ENCODE assay signal across 15 cellular contexts in the genomic region with DNA sequence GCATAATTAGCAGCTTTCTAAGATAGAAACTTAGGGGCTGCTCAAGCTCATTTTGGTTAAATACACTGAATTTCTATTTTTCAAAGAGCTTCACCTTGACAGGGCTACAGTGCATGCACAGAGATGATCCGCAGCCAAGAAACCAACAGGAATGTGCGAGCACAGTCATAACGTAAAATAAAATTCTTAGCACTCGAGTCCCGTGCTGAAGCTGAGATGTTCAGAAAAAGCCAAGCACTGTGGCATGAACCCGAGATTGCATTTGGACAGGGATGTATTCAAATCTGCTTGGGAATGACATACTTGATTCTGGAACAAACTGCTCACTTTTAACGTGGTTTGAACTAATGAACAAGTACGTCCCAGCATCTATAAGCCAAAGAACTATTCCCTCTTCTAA.
DNase-seq lines count a peak whose midpoint lies in the region; ATAC-seq and TF ChIP-seq lines count a peak whose summit lies in the region.
"Had no signal": no experiment of that assay in that cellular context is flagged by ENCODE, and none has a peak within 500 bp of the region (broad histone marks: within the 10 kb centered on the region; RNA-seq: fewer than 3 reads in every experiment).

No MANE protein-coding gene starts in this region.

- peak overlapping the region; percentile 17; the same call in 1 of the 2 replicates for H3K4me3 ChIP-seq in Caco-2 (ENCODE audit: low read depth, low read length)
- H3K4me3 ChIP-seq in iPS-20b (ENCODE audit: low read length), result no peak overlapping the region
- peak overlapping the region; percentile 49 for H3K4me3 ChIP-seq in rectal smooth muscle tissue (ENCODE audit: low read length)

- H3K27me3 ChIP-seq in Caco-2 (replicated peaks; ENCODE audit: control insufficient read depth, insufficient read depth, low read length) (no peaks in the 10 kb centered on the region), iPS-20b (ENCODE audit: insufficient read depth, low read length) (no peaks in the 10 kb centered on the region), rectal smooth muscle tissue (ENCODE audit: control insufficient read depth, insufficient read depth, low read length) (no peaks in the 10 kb centered on the region)

- peaks cover 31% of the 10 kb centered on the region for H3K36me3 Mint-ChIP-seq in Caco-2 (ENCODE audit: insufficient read depth, unreplicated experiment)
- no peaks in the 10 kb centered on the region for H3K36me3 Mint-ChIP-seq in activated naive CD4-positive, alpha-beta T cell treated with anti-CD3 and anti-CD28 coated beads, Interleukin-2, amount 10 ng/mL, durations not matched to agents 7 days and 5 days

- H3K4me3 Mint-ChIP-seq in Caco-2 (ENCODE audit: unreplicated experiment), result peak overlapping the region; percentile 80
- H3K4me3 Mint-ChIP-seq in activated naive CD4-positive, alpha-beta T cell treated with anti-CD3 and anti-CD28 coated beads, Interleukin-2, amount 10 ng/mL, durations not matched to agents 7 days and 5 days, result no peak overlapping the region
- H3K4me3 Mint-ChIP-seq: activated naive CD8-positive, alpha-beta T cell treated with anti-CD3 and anti-CD28 coated beads, Interleukin-2, amount 50 U/mL, for 24 hours; activated T-cell treated with anti-CD3 and anti-CD28 coated beads, Interleukin-2, amount 50 U/mL, for 4 hours had no signal

- H3K9me3 ChIP-seq in Caco-2 (no peaks in the 10 kb centered on the region), iPS-20b (ENCODE audit: insufficient read depth, low read depth, low read length) (no peaks in the 10 kb centered on the region)

- H3K9ac ChIP-seq in iPS-20b (ENCODE audit: low read depth, low read length) (peak overlapping the region; percentile 19; the same call in 1 of the 2 replicates), rectal smooth muscle tissue (ENCODE audit: low read length) (no peak overlapping the region)

- DNase-seq in Caco-2 (no peak), caudate nucleus (lab: John Stamatoyannopoulos, UW) (no peak), putamen (ENCODE audit: low spot score) (no peak), cortex of kidney (lab: John Stamatoyannopoulos, UW) (no peak)
- DNase-seq in activated naive CD4-positive, alpha-beta T cell treated with anti-CD3 and anti-CD28 coated beads, Interleukin-2, amount 10 ng/mL, durations not matched to agents 7 days and 5 days, result no peak
- DNase-seq: activated CD4-positive, alpha-beta T cell treated with anti-CD3 and anti-CD28 coated beads, Interleukin-2, amount 50 U/mL, for 48 hours; activated naive CD8-positive, alpha-beta T cell treated with anti-CD3 and anti-CD28 coated beads, Interleukin-2, amount 50 U/mL, for 24 hours; activated T-cell treated with anti-CD3 and anti-CD28 coated beads, Interleukin-2, amount 50 U/mL, for 4 hours; naive B cell; NCI-H1694; stimulated activated CD4-positive, alpha-beta T cell treated with anti-CD3 and anti-CD28 coated beads, Interleukin-1b, Interleukin-23, amount 100 ng/mL, for 48 hours; SW 1271 had no signal

- no peak for ATAC-seq in GM18858 (IDR thresholded peaks at IDR 0.05; ENCODE audit: unreplicated experiment)
- ATAC-seq: activated naive CD8-positive, alpha-beta T cell treated with anti-CD3 and anti-CD28 coated beads, Interleukin-2, amount 50 U/mL, for 24 hours; activated T-cell treated with anti-CD3 and anti-CD28 coated beads, Interleukin-2, amount 50 U/mL, for 4 hours had no signal

- H3K27ac ChIP-seq in caudate nucleus (ENCODE audit: low read depth, low read length) (peak overlapping the region; percentile 46), iPS-20b (ENCODE audit: low read length) (no peak overlapping the region), rectal smooth muscle tissue (ENCODE audit: low read depth, low read length) (peak overlapping the region; percentile 93)

- H3K36me3 ChIP-seq in Caco-2 (ENCODE audit: control insufficient read depth, insufficient read depth, low read length) (no peaks in the 10 kb centered on the region; the same call in 1 of the 2 replicates), iPS-20b (ENCODE audit: insufficient read depth, low read depth, low read length) (no peaks in the 10 kb centered on the region), rectal smooth muscle tissue (ENCODE audit: control insufficient read depth, insufficient read depth, low read length) (no peaks in the 10 kb centered on the region)

- TF ChIP-seq CTCF in Caco-2 (IDR thresholded peaks at IDR 0.05; ENCODE audit: insufficient read depth in 1 of 2, low read depth in 1 of 2, low read length in 1 of 2, severe bottlenecking in 1 of 2, unreplicated experiment in 1 of 2), result no peak

- no TSS peak for BruUV-seq in Caco-2 (replicated peaks; lab: Mats Ljungman, UMichigan)

- POLR2A ChIA-PET in Caco-2 (lab: Charles Lee), result no interaction called here

- intact Hi-C loops in Caco-2 (cut with micrococcal nuclease; ENCODE audit: unreplicated experiment), result loop anchor here (2.0 kb wide), 1 partner anchor 14 kb away; no protein-coding TSS in a partner anchor

- no peaks in the 10 kb centered on the region for H3K9me3 Mint-ChIP-seq in Caco-2 (ENCODE audit: unreplicated experiment)
- no peaks in the 10 kb centered on the region for H3K9me3 Mint-ChIP-seq in activated naive CD4-positive, alpha-beta T cell treated with anti-CD3 and anti-CD28 coated beads, Interleukin-2, amount 10 ng/mL, durations not matched to agents 7 days and 5 days
- H3K9me3 Mint-ChIP-seq: activated naive CD8-positive, alpha-beta T cell treated with anti-CD3 and anti-CD28 coated beads, Interleukin-2, amount 50 U/mL, for 24 hours; activated T-cell treated with anti-CD3 and anti-CD28 coated beads, Interleukin-2, amount 50 U/mL, for 4 hours; naive B cell had no signal

- H3K27me3 Mint-ChIP-seq in Caco-2 (ENCODE audit: insufficient read depth, unreplicated experiment), result no peaks in the 10 kb centered on the region
- no peaks in the 10 kb centered on the region for H3K27me3 Mint-ChIP-seq in activated naive CD4-positive, alpha-beta T cell treated with anti-CD3 and anti-CD28 coated beads, Interleukin-2, amount 10 ng/mL, durations not matched to agents 7 days and 5 days
- H3K27me3 Mint-ChIP-seq: activated naive CD8-positive, alpha-beta T cell treated with anti-CD3 and anti-CD28 coated beads, Interleukin-2, amount 50 U/mL, for 24 hours; naive B cell had no signal

- peak overlapping the region; percentile 40 for H3K27ac Mint-ChIP-seq in Caco-2 (ENCODE audit: unreplicated experiment)
- no peak overlapping the region for H3K27ac Mint-ChIP-seq in activated naive CD4-positive, alpha-beta T cell treated with anti-CD3 and anti-CD28 coated beads, Interleukin-2, amount 10 ng/mL, durations not matched to agents 7 days and 5 days

- peaks cover 51% of the 10 kb centered on the region for H3K4me1 Mint-ChIP-seq in Caco-2 (ENCODE audit: low read depth, unreplicated experiment)
- peaks cover 2% of the 10 kb centered on the region for H3K4me1 Mint-ChIP-seq in activated naive CD4-positive, alpha-beta T cell treated with anti-CD3 and anti-CD28 coated beads, Interleukin-2, amount 10 ng/mL, durations not matched to agents 7 days and 5 days

- CTCF ChIA-PET in Caco-2 (lab: Charles Lee), result interaction anchor here (0.6 to 0.7 kb wide), 2 partner anchors 181 to 422 kb away, joined by 3 to 4 read pairs; no protein-coding TSS in a partner anchor
- CTCF ChIA-PET in activated naive CD4-positive, alpha-beta T cell treated with anti-CD3 and anti-CD28 coated beads, Interleukin-2, amount 10 ng/mL, durations not matched to agents 7 days and 5 days (lab: Charles Lee), result no interaction called here

- peaks cover 49% of the 10 kb centered on the region for H3K4me1 ChIP-seq in Caco-2
- H3K4me1 ChIP-seq in iPS-20b (ENCODE audit: insufficient read depth, low read length), result peaks cover 60% of the 10 kb centered on the region
- peaks cover 21% of the 10 kb centered on the region for H3K4me1 ChIP-seq in rectal smooth muscle tissue (ENCODE audit: control insufficient read depth, insufficient read depth, low read length)
